ENCODE assay signal across 2 cellular contexts in genomic region chr12:121839993-121840761, GRCh38.
A peak's percentile ranks its signal among the peaks of the same experiment; 100 is the strongest.
TF ChIP-seq lines count a peak whose summit lies in the region.

No MANE protein-coding gene starts in this region.

TF ChIP-seq in A549, 52 proteins besides CTCF, POLR2A, EP300 and RAD21:
- peak; percentile 54 to 88 for TF ChIP-seq CEBPB (IDR thresholded peaks at IDR 0.05)
- no peak for TF ChIP-seq HDAC2 (IDR thresholded peaks at IDR 0.05)
TF ChIP-seq in A549: peak in this region for 1.

TF ChIP-seq in K562, 482 proteins besides CTCF, POLR2A, EP300 and RAD21 (continues in another document):
- TF ChIP-seq CGGBP1 (CRISPR knock-in tag; IDR thresholded peaks at IDR 0.05): no peak
- TF ChIP-seq, protein P1, sequence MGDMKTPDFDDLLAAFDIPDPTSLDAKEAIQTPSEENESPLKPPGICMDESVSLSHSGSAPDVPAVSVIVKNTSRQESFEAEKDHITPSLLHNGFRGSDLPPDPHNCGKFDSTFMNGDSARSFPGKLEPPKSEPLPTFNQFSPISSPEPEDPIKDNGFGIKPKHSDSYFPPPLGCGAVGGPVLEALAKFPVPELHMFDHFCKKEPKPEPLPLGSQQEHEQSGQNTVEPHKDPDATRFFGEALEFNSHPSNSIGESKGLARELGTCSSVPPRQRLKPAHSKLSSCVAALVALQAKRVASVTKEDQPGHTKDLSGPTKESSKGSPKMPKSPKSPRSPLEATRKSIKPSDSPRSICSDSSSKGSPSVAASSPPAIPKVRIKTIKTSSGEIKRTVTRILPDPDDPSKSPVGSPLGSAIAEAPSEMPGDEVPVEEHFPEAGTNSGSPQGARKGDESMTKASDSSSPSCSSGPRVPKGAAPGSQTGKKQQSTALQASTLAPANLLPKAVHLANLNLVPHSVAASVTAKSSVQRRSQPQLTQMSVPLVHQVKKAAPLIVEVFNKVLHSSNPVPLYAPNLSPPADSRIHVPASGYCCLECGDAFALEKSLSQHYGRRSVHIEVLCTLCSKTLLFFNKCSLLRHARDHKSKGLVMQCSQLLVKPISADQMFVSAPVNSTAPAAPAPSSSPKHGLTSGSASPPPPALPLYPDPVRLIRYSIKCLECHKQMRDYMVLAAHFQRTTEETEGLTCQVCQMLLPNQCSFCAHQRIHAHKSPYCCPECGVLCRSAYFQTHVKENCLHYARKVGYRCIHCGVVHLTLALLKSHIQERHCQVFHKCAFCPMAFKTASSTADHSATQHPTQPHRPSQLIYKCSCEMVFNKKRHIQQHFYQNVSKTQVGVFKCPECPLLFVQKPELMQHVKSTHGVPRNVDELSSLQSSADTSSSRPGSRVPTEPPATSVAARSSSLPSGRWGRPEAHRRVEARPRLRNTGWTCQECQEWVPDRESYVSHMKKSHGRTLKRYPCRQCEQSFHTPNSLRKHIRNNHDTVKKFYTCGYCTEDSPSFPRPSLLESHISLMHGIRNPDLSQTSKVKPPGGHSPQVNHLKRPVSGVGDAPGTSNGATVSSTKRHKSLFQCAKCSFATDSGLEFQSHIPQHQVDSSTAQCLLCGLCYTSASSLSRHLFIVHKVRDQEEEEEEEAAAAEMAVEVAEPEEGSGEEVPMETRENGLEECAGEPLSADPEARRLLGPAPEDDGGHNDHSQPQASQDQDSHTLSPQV (IDR thresholded peaks at IDR 0.05): no peak
- TF ChIP-seq CREB3L1 (IDR thresholded peaks at IDR 0.05; ENCODE audit: borderline replicate concordance, low read depth): no peak
- TF ChIP-seq SAP30 (IDR thresholded peaks at IDR 0.05; ENCODE audit: borderline replicate concordance, insufficient read depth, low read depth, low read length, poor library complexity, severe bottlenecking): peak; percentile 4
- 0 out of 2 replicates have a peak, but pooled peaks have one; percentile 8 for TF ChIP-seq CXXC5 (CRISPR knock-in tag; IDR thresholded peaks at IDR 0.05)
- no peak for TF ChIP-seq ZNF124 (CRISPR knock-in tag; IDR thresholded peaks at IDR 0.05)
- no peak for TF ChIP-seq CHD2 (IDR thresholded peaks at IDR 0.05; ENCODE audit: low read depth, low read length)
- no peak for TF ChIP-seq CLOCK (CRISPR knock-in tag; IDR thresholded peaks at IDR 0.05; ENCODE audit: borderline replicate concordance)
- no peak for TF ChIP-seq ZKSCAN8 (CRISPR knock-in tag; IDR thresholded peaks at IDR 0.05)
- no peak for TF ChIP-seq ILF3 (IDR thresholded peaks at IDR 0.05; ENCODE audit: borderline replicate concordance)
- TF ChIP-seq, protein P2, sequence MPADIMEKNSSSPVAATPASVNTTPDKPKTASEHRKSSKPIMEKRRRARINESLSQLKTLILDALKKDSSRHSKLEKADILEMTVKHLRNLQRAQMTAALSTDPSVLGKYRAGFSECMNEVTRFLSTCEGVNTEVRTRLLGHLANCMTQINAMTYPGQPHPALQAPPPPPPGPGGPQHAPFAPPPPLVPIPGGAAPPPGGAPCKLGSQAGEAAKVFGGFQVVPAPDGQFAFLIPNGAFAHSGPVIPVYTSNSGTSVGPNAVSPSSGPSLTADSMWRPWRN (IDR thresholded peaks at IDR 0.05; ENCODE audit: low read depth): no peak
- TF ChIP-seq ATF1 (CRISPR knock-in tag; IDR thresholded peaks at IDR 0.05): no peak
- TF ChIP-seq ATF1 (tag; IDR thresholded peaks at IDR 0.05): no peak
- TF ChIP-seq SUPT5H (IDR thresholded peaks at IDR 0.05): 0 out of 2 replicates have a peak, but pooled peaks have one; percentile 2
- TF ChIP-seq NR4A1 (CRISPR knock-in tag; IDR thresholded peaks at IDR 0.05): no peak
- TF ChIP-seq NR4A1 (tag; IDR thresholded peaks at IDR 0.05): no peak
- TF ChIP-seq HNRNPK (IDR thresholded peaks at IDR 0.05; ENCODE audit: low read depth, low read length, poor library complexity, severe bottlenecking): no peak
- no peak for TF ChIP-seq ZSCAN32 (CRISPR knock-in tag; IDR thresholded peaks at IDR 0.05)
- no peak for TF ChIP-seq ERF (CRISPR knock-in tag; IDR thresholded peaks at IDR 0.05)
- TF ChIP-seq NUFIP1 (IDR thresholded peaks at IDR 0.05; ENCODE audit: partially characterized antibody): no peak
- TF ChIP-seq, protein P3, sequence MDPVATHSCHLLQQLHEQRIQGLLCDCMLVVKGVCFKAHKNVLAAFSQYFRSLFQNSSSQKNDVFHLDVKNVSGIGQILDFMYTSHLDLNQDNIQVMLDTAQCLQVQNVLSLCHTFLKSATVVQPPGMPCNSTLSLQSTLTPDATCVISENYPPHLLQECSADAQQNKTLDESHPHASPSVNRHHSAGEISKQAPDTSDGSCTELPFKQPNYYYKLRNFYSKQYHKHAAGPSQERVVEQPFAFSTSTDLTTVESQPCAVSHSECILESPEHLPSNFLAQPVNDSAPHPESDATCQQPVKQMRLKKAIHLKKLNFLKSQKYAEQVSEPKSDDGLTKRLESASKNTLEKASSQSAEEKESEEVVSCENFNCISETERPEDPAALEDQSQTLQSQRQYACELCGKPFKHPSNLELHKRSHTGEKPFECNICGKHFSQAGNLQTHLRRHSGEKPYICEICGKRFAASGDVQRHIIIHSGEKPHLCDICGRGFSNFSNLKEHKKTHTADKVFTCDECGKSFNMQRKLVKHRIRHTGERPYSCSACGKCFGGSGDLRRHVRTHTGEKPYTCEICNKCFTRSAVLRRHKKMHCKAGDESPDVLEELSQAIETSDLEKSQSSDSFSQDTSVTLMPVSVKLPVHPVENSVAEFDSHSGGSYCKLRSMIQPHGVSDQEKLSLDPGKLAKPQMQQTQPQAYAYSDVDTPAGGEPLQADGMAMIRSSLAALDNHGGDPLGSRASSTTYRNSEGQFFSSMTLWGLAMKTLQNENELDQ (CRISPR knock-in tag; IDR thresholded peaks at IDR 0.05; ENCODE audit: borderline replicate concordance): no peak
- TF ChIP-seq NCOA2 (IDR thresholded peaks at IDR 0.05; ENCODE audit: partially characterized antibody in 2 of 2): no peak
- no peak for TF ChIP-seq ZNF778 (CRISPR knock-in tag; IDR thresholded peaks at IDR 0.05)
- TF ChIP-seq PML (IDR thresholded peaks at IDR 0.05; ENCODE audit: low read length): no peak
- no peak for TF ChIP-seq ZNF551 (CRISPR knock-in tag; IDR thresholded peaks at IDR 0.05)
- TF ChIP-seq RBM15 (IDR thresholded peaks at IDR 0.05; ENCODE audit: insufficient read depth, low read length): no peak
- TF ChIP-seq HCFC1 (IDR thresholded peaks at IDR 0.05; ENCODE audit: low read depth, low read length): no peak
- TF ChIP-seq ARID1B (IDR thresholded peaks at IDR 0.05): no peak
- peak in 1 of 2 experiments; percentile 10 for TF ChIP-seq E2F6 (IDR thresholded peaks at IDR 0.05; ENCODE audit: borderline replicate concordance in 1 of 2, extremely low read depth in 1 of 2, insufficient read depth in 1 of 2, insufficient read length in 1 of 2, low read depth in 1 of 2, low read length in 1 of 2, poor library complexity in 1 of 2, severe bottlenecking in 1 of 2)
- no peak for TF ChIP-seq SNRNP70 (optimal IDR thresholded peaks at IDR 0.05; ENCODE audit: low read depth, low read length)
- no peak for TF ChIP-seq ZBTB34 (CRISPR knock-in tag; IDR thresholded peaks at IDR 0.05)
- no peak for TF ChIP-seq CC2D1A (IDR thresholded peaks at IDR 0.05)
- TF ChIP-seq SNIP1 (IDR thresholded peaks at IDR 0.05; ENCODE audit: low read depth): no peak
- TF ChIP-seq MLLT1 (IDR thresholded peaks at IDR 0.05): 0 out of 4 replicates have a peak, but pooled peaks of 1 of the 2 experiments have one; percentile 12
- no peak for TF ChIP-seq BHLHE40 (IDR thresholded peaks at IDR 0.05; ENCODE audit: low read length)
- no peak for TF ChIP-seq HNRNPUL1 (IDR thresholded peaks at IDR 0.05; ENCODE audit: low read length)
- no peak for TF ChIP-seq POLR2G (IDR thresholded peaks at IDR 0.05; ENCODE audit: low read depth, low read length)
- TF ChIP-seq NKRF (IDR thresholded peaks at IDR 0.05; ENCODE audit: borderline replicate concordance): 0 out of 2 replicates have a peak, but pooled peaks have one; percentile 1
- no peak for TF ChIP-seq HDGF (IDR thresholded peaks at IDR 0.05)
- TF ChIP-seq TRIM28 (IDR thresholded peaks at IDR 0.05): no peak
- TF ChIP-seq ETV5 (CRISPR knock-in tag; IDR thresholded peaks at IDR 0.05; ENCODE audit: low read depth): peak; percentile 7; the same call in 1 of the 2 replicates
- no peak for TF ChIP-seq RBM25 (IDR thresholded peaks at IDR 0.05; ENCODE audit: low read depth, low read length, severe bottlenecking)
- no peak for TF ChIP-seq ZNF224 (CRISPR knock-in tag; IDR thresholded peaks at IDR 0.05)
- no peak for TF ChIP-seq LARP7 (IDR thresholded peaks at IDR 0.05)
- TF ChIP-seq ZNF830 (CRISPR knock-in tag; IDR thresholded peaks at IDR 0.05): no peak
- no peak for TF ChIP-seq HNRNPL (IDR thresholded peaks at IDR 0.05; ENCODE audit: low read depth, low read length)
- no peak for TF ChIP-seq ZNF780A (CRISPR knock-in tag; IDR thresholded peaks at IDR 0.05)
- TF ChIP-seq ELF1 (tag; IDR thresholded peaks at IDR 0.05): peak; percentile 76
- TF ChIP-seq PPARD (CRISPR knock-in tag; IDR thresholded peaks at IDR 0.05): no peak
- peak; percentile 21; the same call in 1 of the 2 replicates for TF ChIP-seq MYC (IDR thresholded peaks at IDR 0.05; ENCODE audit: low read depth, low read length)
- no peak for TF ChIP-seq MYC (CRISPR knock-in tag; IDR thresholded peaks at IDR 0.05; ENCODE audit: borderline replicate concordance, low read depth)
